In the genomic region with DNA sequence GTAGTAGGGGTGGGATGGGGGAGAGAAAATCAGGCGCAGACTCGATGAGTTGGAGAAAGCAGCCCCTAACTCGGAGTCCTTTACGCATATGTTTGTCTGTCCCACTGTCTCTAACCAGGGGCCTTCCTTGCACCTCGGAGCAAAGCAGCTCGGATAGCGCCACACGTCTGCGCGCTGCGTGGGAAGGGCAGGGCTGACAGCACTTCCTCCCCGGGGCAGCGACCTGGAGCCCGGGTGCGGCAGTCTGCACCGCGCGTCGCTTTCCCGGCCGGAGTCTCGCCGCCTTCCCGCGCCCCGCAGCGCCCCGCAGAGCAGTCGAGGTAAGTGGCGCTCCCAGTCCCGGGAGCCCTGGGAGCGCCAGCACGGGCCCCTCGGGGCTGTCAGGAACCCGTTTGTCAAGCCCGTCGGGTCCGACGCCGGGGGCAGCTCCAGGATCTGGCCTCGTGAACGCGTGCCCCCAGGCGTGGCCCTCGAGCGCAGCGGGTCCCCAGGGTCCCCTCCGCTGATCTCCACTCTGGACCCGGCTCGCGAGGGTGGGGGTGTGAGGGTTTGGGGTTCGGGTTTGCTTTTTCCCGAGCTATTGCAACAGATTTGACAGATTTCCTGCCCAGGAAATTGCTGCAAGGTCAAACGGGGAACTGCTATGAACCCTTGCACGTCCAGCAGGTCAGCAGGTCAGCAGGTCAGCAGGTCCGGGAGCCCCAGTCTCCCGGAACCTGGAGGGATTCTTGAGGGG, we compare ENCODE assay signal across 8 cellular contexts. TPM values are rescaled to one million over a fixed set of nuclear protein-coding genes. Genes with fewer than 3 reads are reported as not detected.
DNase-seq lines count a peak whose midpoint lies in the region; ATAC-seq and TF ChIP-seq lines count a peak whose summit lies in the region.

No MANE protein-coding gene starts in this region.

- H3K4me1 Mint-ChIP-seq in activated naive CD4-positive, alpha-beta T cell treated with anti-CD3 and anti-CD28 coated beads for 36 hours (ENCODE audit: low read depth), result peaks cover 55% of the 10 kb centered on the region

- peak overlapping the region; percentile 96 for H3K27ac ChIP-seq in OCI-LY3 (ENCODE audit: low read length)
- no peak overlapping the region for H3K27ac ChIP-seq in iPS-18a (ENCODE audit: low read length)
- H3K27ac ChIP-seq in ovary, result no peak overlapping the region

- peaks cover 6% of the 10 kb centered on the region for H3K36me3 Mint-ChIP-seq in activated naive CD4-positive, alpha-beta T cell treated with anti-CD3 and anti-CD28 coated beads for 36 hours (ENCODE audit: low read depth)

- peaks cover 39% of the 10 kb centered on the region for H3K4me1 ChIP-seq in OCI-LY3 (ENCODE audit: low read length)
- H3K4me1 ChIP-seq in iPS-18a (ENCODE audit: control insufficient read depth, low read depth, low read length), result no peaks in the 10 kb centered on the region
- no peaks in the 10 kb centered on the region for H3K4me1 ChIP-seq in ovary (ENCODE audit: insufficient read depth)

- H3K9me3 ChIP-seq in OCI-LY3 (ENCODE audit: insufficient read depth, low read length), result no peaks in the 10 kb centered on the region
- H3K9me3 ChIP-seq in iPS-18a (ENCODE audit: control insufficient read depth, low read depth, low read length), result no peaks in the 10 kb centered on the region
- H3K9me3 ChIP-seq in ovary, result no peaks in the 10 kb centered on the region

- TF ChIP-seq EP300 in ovary (IDR thresholded peaks at IDR 0.05), result no peak

- peak overlapping the region; percentile 98 for H3K4me2 ChIP-seq in OCI-LY3 (ENCODE audit: low read length)

- H3K9me3 Mint-ChIP-seq in activated naive CD4-positive, alpha-beta T cell treated with anti-CD3 and anti-CD28 coated beads for 36 hours, result no peaks in the 10 kb centered on the region

- intact Hi-C loops in activated naive CD4-positive, alpha-beta T cell treated with anti-CD3 and anti-CD28 coated beads for 36 hours (cut with micrococcal nuclease), result loop anchor here (1.0 to 10.0 kb wide), 9 partner anchors 9 to 1896 kb away; a partner anchor contains a TSS
- intact Hi-C loops in ovary (cut with DNase I), result no loop called here

- H3K27me3 Mint-ChIP-seq in activated naive CD4-positive, alpha-beta T cell treated with anti-CD3 and anti-CD28 coated beads for 36 hours (ENCODE audit: low read depth), result no peaks in the 10 kb centered on the region

- ATAC-seq in HG02588 (IDR thresholded peaks at IDR 0.05; ENCODE audit: unreplicated experiment), result peak; percentile 66

- TF ChIP-seq POLR2A in ovary (IDR thresholded peaks at IDR 0.05), result no peak

- TF ChIP-seq CTCF in GM06990 (IDR thresholded peaks at IDR 0.05; ENCODE audit: insufficient read depth, low read length, poor library complexity, severe bottlenecking) (no peak), OCI-LY3 (IDR thresholded peaks at IDR 0.05; ENCODE audit: low read depth, low read length) (no peak), ovary (IDR thresholded peaks at IDR 0.05) (no peak)

- no peaks in the 10 kb centered on the region for H3K36me3 ChIP-seq in GM06990 (ENCODE audit: control insufficient read depth, insufficient read depth, low read length)
- peaks cover 12% of the 10 kb centered on the region for H3K36me3 ChIP-seq in OCI-LY3 (replicated peaks; ENCODE audit: low read depth, low read length)
- H3K36me3 ChIP-seq in iPS-18a (ENCODE audit: control insufficient read depth, low read depth, low read length), result no peaks in the 10 kb centered on the region
- no peaks in the 10 kb centered on the region for H3K36me3 ChIP-seq in ovary

- H3K9ac ChIP-seq in OCI-LY3 (ENCODE audit: low read length) (peak overlapping the region; percentile 97), iPS-18a (ENCODE audit: low read length) (no peak overlapping the region)

- WGBS in ovary, 3 donors, result 1 to 2% (median 2%) methylated on average over 52 to 57 of the region's 57 CpGs

- DNase-seq in GM06990 (ENCODE audit: extremely low read depth, insufficient read length), result peak; percentile 75
- DNase-seq in activated naive CD4-positive, alpha-beta T cell treated with anti-CD3 and anti-CD28 coated beads for 36 hours, result peak; percentile 76
- peak; percentile 54 to 68 for DNase-seq in stimulated activated CD4-positive, alpha-beta T cell treated with anti-CD3 and anti-CD28 coated beads, Interleukin-2, amount 100 ng/mL, for 48 hours
- DNase-seq in ovary, result no peak
- no peak for DNase-seq in amniotic stem cell (lab: John Stamatoyannopoulos, UW)

- peak overlapping the region; percentile 98 for H3K27ac Mint-ChIP-seq in activated naive CD4-positive, alpha-beta T cell treated with anti-CD3 and anti-CD28 coated beads for 36 hours

- peak overlapping the region; percentile 81 for H3K4me3 Mint-ChIP-seq in activated naive CD4-positive, alpha-beta T cell treated with anti-CD3 and anti-CD28 coated beads for 36 hours

- H2AFZ ChIP-seq in OCI-LY3 (ENCODE audit: low read depth, low read length), result no peak overlapping the region

- CTCF ChIA-PET in activated naive CD4-positive, alpha-beta T cell treated with anti-CD3 and anti-CD28 coated beads for 36 hours (lab: Charles Lee), result interaction anchor here (0.6 kb wide), 1 partner anchor 14 kb away, joined by 3 read pairs; no protein-coding TSS in a partner anchor

- H4K20me1 ChIP-seq in OCI-LY3 (ENCODE audit: insufficient read depth, low read length), result no peaks in the 10 kb centered on the region

- peak overlapping the region; percentile 74 for H3K4me3 ChIP-seq in GM06990 (replicated peaks; ENCODE audit: low read depth, low read length)
- H3K4me3 ChIP-seq in OCI-LY3 (ENCODE audit: low read length), result peak overlapping the region; percentile 98
- H3K4me3 ChIP-seq in iPS-18a (ENCODE audit: low read length), result peak overlapping the region; percentile 55
- H3K4me3 ChIP-seq in ovary, result no peak overlapping the region

- peaks cover 61% of the 10 kb centered on the region for H3K79me2 ChIP-seq in OCI-LY3 (ENCODE audit: low read length)

- no peaks in the 10 kb centered on the region for H3K27me3 ChIP-seq in GM06990 (replicated peaks; ENCODE audit: control insufficient read depth, insufficient read depth, low read length)
- H3K27me3 ChIP-seq in OCI-LY3 (ENCODE audit: low read depth, low read length), result no peaks in the 10 kb centered on the region
- H3K27me3 ChIP-seq in iPS-18a (ENCODE audit: control insufficient read depth, insufficient read depth, low read length), result peaks cover 27% of the 10 kb centered on the region
- no peaks in the 10 kb centered on the region for H3K27me3 ChIP-seq in ovary

RNA-seq across cellular contexts. Expression of a gene that starts 0.6 kb away (rescaled TPM):
- 10 to 100 TPM; 29.4 to 30.9 TPM for total RNA-seq in activated naive CD4-positive, alpha-beta T cell treated with anti-CD3 and anti-CD28 coated beads for 36 hours
- 1 to 10 TPM; 1.1 to 6.6 (median 1.8) TPM for total RNA-seq in ovary
- 10 to 100 TPM in 1 of 2 donors, under 1 TPM in 1; 0.64 to 10.2 TPM for polyA plus RNA-seq in ovary

Comparison
In these comparisons a context has a peak if more than half of its experiments do, and no peak if none do; other contexts are left out.
1. DNase-seq: peak in GM06990 (single experiment), activated naive CD4-positive, alpha-beta T cell treated with anti-CD3 and anti-CD28 coated beads for 36 hours (single experiment) and stimulated activated CD4-positive, alpha-beta T cell treated with anti-CD3 and anti-CD28 coated beads, Interleukin-2, amount 100 ng/mL, for 48 hours (2 of 2); none in ovary (0 of 5) and amniotic stem cell (single experiment).